22 cellular contexts compared by ENCODE assay signal in genomic region chr5:27290166-27290565, GRCh38.
DNase-seq lines count a peak whose midpoint lies in the region; ATAC-seq and TF ChIP-seq lines count a peak whose summit lies in the region.
"Had no signal": no experiment of that assay in that cellular context is flagged by ENCODE, and none has a peak within 500 bp of the region (broad histone marks: within the 10 kb centered on the region; RNA-seq: fewer than 3 reads in every experiment).

No MANE protein-coding gene starts in this region.

- H3K27ac ChIP-seq in IMR-90 (ENCODE audit: insufficient read depth, low read length) = no peak overlapping the region
- H3K27ac ChIP-seq in smooth muscle cell (ENCODE audit: low read depth) = no peak overlapping the region
- no peak overlapping the region for H3K27ac ChIP-seq in heart left ventricle
- H3K27ac ChIP-seq: BLaER1, PC-9, RWPE1 had no signal

- no peak overlapping the region for H2BK20ac ChIP-seq in IMR-90 (ENCODE audit: low read depth, low read length)

- no peak for TF ChIP-seq POLR2A in IMR-90 (IDR thresholded peaks at IDR 0.05; ENCODE audit: low read depth, low read length)
- TF ChIP-seq POLR2A in heart left ventricle (IDR thresholded peaks at IDR 0.05) = no peak

- H3K36me3 ChIP-seq in IMR-90 (ENCODE audit: control insufficient read depth, insufficient read depth, low read length) = no peaks in the 10 kb centered on the region
- H3K36me3 ChIP-seq in smooth muscle cell (ENCODE audit: low read depth) = no peaks in the 10 kb centered on the region
- no peaks in the 10 kb centered on the region for H3K36me3 ChIP-seq in heart left ventricle
- H3K36me3 ChIP-seq: BLaER1, HAP-1 had no signal

- H3K27me3 Mint-ChIP-seq in glutamatergic neuron (ENCODE audit: unreplicated experiment) (no peaks in the 10 kb centered on the region), mesothelial cell of epicardium (ENCODE audit: low read depth) (no peaks in the 10 kb centered on the region)
- H3K27me3 Mint-ChIP-seq: CD4-positive, alpha-beta memory T cell had no signal

- H3K27me3 ChIP-seq in IMR-90 (ENCODE audit: control insufficient read depth, insufficient read depth, low read length) (no peaks in the 10 kb centered on the region), smooth muscle cell (ENCODE audit: low read depth) (no peaks in the 10 kb centered on the region), heart left ventricle (no peaks in the 10 kb centered on the region)
- H3K27me3 ChIP-seq: BLaER1 had no signal

- H3K9me3 ChIP-seq in IMR-90 (ENCODE audit: control insufficient read depth, insufficient read depth, low read length) (no peaks in the 10 kb centered on the region), smooth muscle cell (replicated peaks; ENCODE audit: low read depth) (no peaks in the 10 kb centered on the region), heart left ventricle (peaks cover 0 to 5% (median 0%) of the 10 kb centered on the region in 12 donors)
- H3K9me3 ChIP-seq: BLaER1, HAP-1 had no signal

- TF ChIP-seq RAD21 in IMR-90 (IDR thresholded peaks at IDR 0.05; ENCODE audit: low read length) = no peak

- TF ChIP-seq CTCF in IMR-90 (conservative IDR thresholded peaks at IDR 0.05; ENCODE audit: low read depth, low read length) = no peak
- no peak for TF ChIP-seq CTCF in glutamatergic neuron (IDR thresholded peaks at IDR 0.05; ENCODE audit: partially characterized antibody, unreplicated experiment)
- no peak for TF ChIP-seq CTCF in mesothelial cell of epicardium (IDR thresholded peaks at IDR 0.05; ENCODE audit: unreplicated experiment)
- TF ChIP-seq CTCF in smooth muscle cell (IDR thresholded peaks at IDR 0.05; ENCODE audit: borderline replicate concordance, insufficient read depth, poor library complexity, severe bottlenecking) = no peak
- no peak for TF ChIP-seq CTCF in heart left ventricle (IDR thresholded peaks at IDR 0.05)

- no peak overlapping the region for H2AK9ac ChIP-seq in IMR-90 (replicated peaks; ENCODE audit: low read depth, low read length, poor library complexity)

- no TSS peak for BruUV-seq in IMR-90 (replicated peaks; lab: Mats Ljungman, UMichigan)

- H3K4me1 ChIP-seq in IMR-90 (ENCODE audit: control insufficient read depth, insufficient read depth, low read length) (no peaks in the 10 kb centered on the region), smooth muscle cell (ENCODE audit: low read depth) (no peaks in the 10 kb centered on the region), heart left ventricle (no peaks in the 10 kb centered on the region)
- H3K4me1 ChIP-seq: BLaER1, HAP-1 had no signal

- H3K4me1 Mint-ChIP-seq in glutamatergic neuron (ENCODE audit: low read depth, unreplicated experiment) = peaks cover 2% of the 10 kb centered on the region
- peaks cover 9% of the 10 kb centered on the region for H3K4me1 Mint-ChIP-seq in mesothelial cell of epicardium
- H3K4me1 Mint-ChIP-seq: CD4-positive, alpha-beta memory T cell had no signal

- no peak overlapping the region for H2AK5ac ChIP-seq in IMR-90 (ENCODE audit: low read depth, low read length)

- H3K4me3 ChIP-seq in IMR-90 (ENCODE audit: insufficient read depth, low read depth, low read length) (no peak overlapping the region), smooth muscle cell (no peak overlapping the region), heart left ventricle (no peak overlapping the region)
- H3K4me3 ChIP-seq: BLaER1, HAP-1, PC-9 had no signal

- intact Hi-C loops in IMR-90 (cut with micrococcal nuclease) = no loop called here
- intact Hi-C loops in heart left ventricle (cut with DNase I) = no loop called here

- H3K27ac Mint-ChIP-seq in glutamatergic neuron (ENCODE audit: unreplicated experiment) (peak overlapping the region; percentile 53), mesothelial cell of epicardium (peak overlapping the region; percentile 21)
- H3K27ac Mint-ChIP-seq: CD4-positive, alpha-beta memory T cell had no signal

- H2BK120ac ChIP-seq in IMR-90 (ENCODE audit: low read depth, low read length) = no peak overlapping the region

- H3K36me3 Mint-ChIP-seq in glutamatergic neuron (ENCODE audit: unreplicated experiment) = peaks cover 7% of the 10 kb centered on the region
- peaks cover 7% of the 10 kb centered on the region for H3K36me3 Mint-ChIP-seq in mesothelial cell of epicardium
- H3K36me3 Mint-ChIP-seq: CD4-positive, alpha-beta memory T cell had no signal

- H3K9me3 Mint-ChIP-seq in glutamatergic neuron (ENCODE audit: unreplicated experiment) (no peaks in the 10 kb centered on the region), mesothelial cell of epicardium (peaks cover 19% of the 10 kb centered on the region)

- ATAC-seq in IMR-90 (ENCODE audit: low read depth) (peak; percentile 35; the same call in 1 of the 2 replicates), heart left ventricle (no peak)
- ATAC-seq: SK-N-SH treated with all-trans-retinoic acid at 6 μM for 48 hours had no signal

- no peak overlapping the region for H3K56ac ChIP-seq in IMR-90 (ENCODE audit: extremely low read depth, insufficient read depth, low read length)

- dilution Hi-C loops in IMR-90 (cut with HindIII; ENCODE audit: low sequenced_read_pairs, unreplicated experiment) = no loop called here

- no peaks in the 10 kb centered on the region for H3K9me1 ChIP-seq in IMR-90 (ENCODE audit: insufficient read depth, low read length)

- no peak overlapping the region for H2BK15ac ChIP-seq in IMR-90 (ENCODE audit: low read depth, low read length)

- H3K9ac ChIP-seq in IMR-90 (ENCODE audit: low read depth, low read length) = no peak overlapping the region
- no peak overlapping the region for H3K9ac ChIP-seq in smooth muscle cell (ENCODE audit: low read depth)
- H3K9ac ChIP-seq: BLaER1 had no signal

- no peaks in the 10 kb centered on the region for H3K79me1 ChIP-seq in IMR-90 (ENCODE audit: low read depth in 1 of 2, low read length in 2 of 2)

- H3K23ac ChIP-seq in IMR-90 (ENCODE audit: low read depth, low read length) = no peak overlapping the region

- POLR2A ChIA-PET in IMR-90 (lab: Charles Lee; ENCODE audit: unreplicated experiment) = no interaction called here

- no peak overlapping the region for H2BK5ac ChIP-seq in IMR-90 (ENCODE audit: low read depth, low read length, poor library complexity, severe bottlenecking)

- no CpG with 5 or more reads among the region's 1 CpG for WGBS in IMR-90 (ENCODE audit: extremely low coverage in 2 of 2, insufficient read length in 1 of 2), 2 experiments
- 76% methylated on average over 1 of the region's 1 CpG for WGBS in smooth muscle cell (ENCODE audit: low lambda C conversion rate)
- 58 to 74% (median 62%) methylated on average over 1 of the region's 1 CpG for WGBS in heart left ventricle, 4 donors

- no peak overlapping the region for H4K8ac ChIP-seq in IMR-90 (ENCODE audit: low read depth in 2 of 2, low read length in 2 of 2)

- H3F3A ChIP-seq in smooth muscle cell (ENCODE audit: low read depth) = no peaks in the 10 kb centered on the region

- H4K20me1 ChIP-seq in IMR-90 (ENCODE audit: insufficient read depth, low read length) (no peaks in the 10 kb centered on the region), smooth muscle cell (ENCODE audit: low read depth) (no peaks in the 10 kb centered on the region)
- H4K20me1 ChIP-seq: BLaER1 had no signal

- H3K14ac ChIP-seq in IMR-90 (replicated peaks; ENCODE audit: low read depth, low read length) = no peak overlapping the region

- no peak overlapping the region for H4K5ac ChIP-seq in IMR-90 (ENCODE audit: low read depth, low read length)

- H3K18ac ChIP-seq in IMR-90 (ENCODE audit: low read depth, low read length) = no peak overlapping the region

- H2AFZ ChIP-seq in IMR-90 (replicated peaks; ENCODE audit: low read length, poor library complexity) = no peak overlapping the region
- H2AFZ ChIP-seq in smooth muscle cell (ENCODE audit: low read depth) = no peak overlapping the region
- H2AFZ ChIP-seq: PC-9 had no signal

- H3K4me3 Mint-ChIP-seq in glutamatergic neuron (ENCODE audit: unreplicated experiment) (no peak overlapping the region), mesothelial cell of epicardium (no peak overlapping the region)
- H3K4me3 Mint-ChIP-seq: CD4-positive, alpha-beta memory T cell had no signal

- H3K4ac ChIP-seq in IMR-90 (ENCODE audit: low read depth, low read length) = no peak overlapping the region

- in situ Hi-C loops in IMR-90 (cut with MboI; ENCODE audit: low sequenced_read_pairs) = no loop called here

- no peak overlapping the region for H4K91ac ChIP-seq in IMR-90 (ENCODE audit: insufficient read depth, low read depth, low read length)

- H3K4me2 ChIP-seq in IMR-90 (ENCODE audit: low read depth, low read length) (peak overlapping the region; percentile 54; the same call in 1 of the 2 replicates), smooth muscle cell (no peak overlapping the region)
- H3K4me2 ChIP-seq: BLaER1, PC-9 had no signal

- no peaks in the 10 kb centered on the region for H3K79me2 ChIP-seq in smooth muscle cell (ENCODE audit: low read depth)

- CTCF ChIA-PET in IMR-90 (lab: Yijun Ruan, JAX) = no interaction called here

- DNase-seq in EH (ENCODE audit: low read depth) (peak; percentile 0), IMR-90 (no peak), glutamatergic neuron (no peak), mesothelial cell of epicardium (ENCODE audit: low spot score in 2 of 2, unreplicated experiment in 2 of 2) (no peak), D341Med (ENCODE audit: low spot score) (no peak), smooth muscle cell (lab: John Stamatoyannopoulos, UW; ENCODE audit: unreplicated experiment) (no peak), heart left ventricle (no peak), NCI-H345 (lab: John Stamatoyannopoulos, UW) (no peak)
- DNase-seq: CD4-positive, alpha-beta memory T cell; DMS53; KBM-7; NCI-H1417; NCI-H187; NCI-H2107; NCI-H226; NCI-H524 treated with DMSO at 0.1 percent for 48 hours; PC-9; SIG-M5 had no signal

TF ChIP-seq in IMR-90, 13 proteins besides CTCF, POLR2A, EP300 and RAD21 (continues in another document):
- TF ChIP-seq BHLHE40 (IDR thresholded peaks at IDR 0.05; ENCODE audit: low read depth, low read length) = no peak
- TF ChIP-seq, protein P1, sequence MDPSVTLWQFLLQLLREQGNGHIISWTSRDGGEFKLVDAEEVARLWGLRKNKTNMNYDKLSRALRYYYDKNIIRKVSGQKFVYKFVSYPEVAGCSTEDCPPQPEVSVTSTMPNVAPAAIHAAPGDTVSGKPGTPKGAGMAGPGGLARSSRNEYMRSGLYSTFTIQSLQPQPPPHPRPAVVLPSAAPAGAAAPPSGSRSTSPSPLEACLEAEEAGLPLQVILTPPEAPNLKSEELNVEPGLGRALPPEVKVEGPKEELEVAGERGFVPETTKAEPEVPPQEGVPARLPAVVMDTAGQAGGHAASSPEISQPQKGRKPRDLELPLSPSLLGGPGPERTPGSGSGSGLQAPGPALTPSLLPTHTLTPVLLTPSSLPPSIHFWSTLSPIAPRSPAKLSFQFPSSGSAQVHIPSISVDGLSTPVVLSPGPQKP (IDR thresholded peaks at IDR 0.05; ENCODE audit: borderline replicate concordance, low read depth, low read length) = no peak
- no peak for TF ChIP-seq RFX5 (IDR thresholded peaks at IDR 0.05; ENCODE audit: low read depth, low read length)
- TF ChIP-seq MAFK (IDR thresholded peaks at IDR 0.05; ENCODE audit: low read depth, low read length) = no peak
